ENCODE assay signal across 9 cellular contexts in the genomic region with DNA sequence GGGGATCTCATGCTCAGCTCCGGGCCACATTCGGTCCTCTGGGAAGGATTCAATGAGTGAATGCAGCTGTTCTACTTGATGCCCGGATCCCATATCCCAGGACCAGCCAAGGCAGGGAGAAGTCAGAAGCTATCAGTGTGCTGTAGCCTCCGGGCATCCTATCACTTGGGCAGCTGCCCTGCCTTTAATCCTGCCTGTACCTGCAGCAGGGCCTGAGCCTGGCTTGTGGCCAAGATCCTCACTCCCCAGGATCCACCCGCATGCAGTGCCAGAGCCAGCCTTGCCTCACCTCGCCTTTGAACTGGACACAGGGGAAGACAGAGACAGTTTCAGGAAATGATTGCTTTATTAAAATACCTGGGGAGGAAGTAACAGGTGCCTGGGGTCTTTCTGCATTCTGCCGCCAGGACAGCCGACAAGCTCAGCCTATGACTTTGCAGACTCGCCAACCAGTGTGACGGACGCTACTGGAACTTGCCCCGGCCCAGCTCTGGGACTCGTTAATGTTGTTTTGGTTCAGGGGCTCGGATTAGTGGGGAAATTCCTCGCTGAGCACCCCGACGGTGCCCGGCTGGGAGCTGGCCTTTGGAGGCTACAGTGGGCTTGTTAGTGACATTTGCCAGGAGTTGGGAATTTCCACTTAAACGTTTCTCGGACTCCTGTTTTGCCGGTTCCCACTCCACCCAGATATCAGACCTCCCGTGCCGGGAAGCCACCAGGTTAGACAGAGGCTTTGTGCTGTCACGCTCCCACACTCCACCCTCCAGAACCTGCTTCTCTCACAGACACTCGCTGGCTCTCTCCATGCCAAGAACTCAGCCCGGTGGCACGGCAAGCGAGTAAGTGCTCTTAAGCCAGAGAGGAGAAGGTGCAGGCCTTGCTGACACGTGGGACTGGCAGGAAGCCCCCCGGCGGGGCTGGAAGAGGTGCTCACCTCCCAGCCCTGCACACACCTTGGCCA. TPM values are rescaled to one million over a fixed set of nuclear protein-coding genes. Genes with fewer than 3 reads are reported as not detected.
DNase-seq lines count a peak whose midpoint lies in the region; ATAC-seq and TF ChIP-seq lines count a peak whose summit lies in the region.
"Had no signal": no experiment of that assay in that cellular context is flagged by ENCODE, and none has a peak within 500 bp of the region (broad histone marks: within the 10 kb centered on the region; RNA-seq: fewer than 3 reads in every experiment).

No MANE protein-coding gene starts in this region.

- H3K4me3 ChIP-seq in astrocyte of the spinal cord (ENCODE audit: low read depth, low read length) (peak overlapping the region; percentile 37), left lung (peak overlapping the region; percentile 2 to 26), upper lobe of left lung (peak overlapping the region in 3 of 4 donors; percentile 6 to 40 (median 19)), OCI-LY7 (ENCODE audit: low read depth, low read length, poor library complexity, severe bottlenecking) (no peak overlapping the region)
- no peak overlapping the region for H3K4me3 ChIP-seq in effector memory CD4-positive, alpha-beta T cell (ENCODE audit: insufficient read depth, low read depth, low read length, poor library complexity, severe bottlenecking)

- peaks cover 0 to 30% of the 10 kb centered on the region in 2 donors for H3K27me3 ChIP-seq in left lung
- no peaks in the 10 kb centered on the region for H3K27me3 ChIP-seq in upper lobe of left lung
- peaks cover 4% of the 10 kb centered on the region for H3K27me3 ChIP-seq in effector memory CD4-positive, alpha-beta T cell (replicated peaks; ENCODE audit: control insufficient read depth, insufficient read depth, low read length, poor library complexity, severe bottlenecking)

- POLR2A ChIA-PET in OCI-LY7 (lab: Charles Lee): no interaction called here

- H3K9me3 Mint-ChIP-seq in activated T-cell treated with anti-CD3 and anti-CD28 coated beads, Interleukin-2, amount 50 U/mL, for 72 hours: no peaks in the 10 kb centered on the region
- no peaks in the 10 kb centered on the region for H3K9me3 Mint-ChIP-seq in activated T-cell treated with anti-CD3 and anti-CD28 coated beads, Interleukin-2, amount 50 U/mL, for 24 hours

- peaks cover 25% of the 10 kb centered on the region for H3K4me1 Mint-ChIP-seq in activated T-cell treated with anti-CD3 and anti-CD28 coated beads, Interleukin-2, amount 50 U/mL, for 72 hours (ENCODE audit: low read depth)
- peaks cover 16% of the 10 kb centered on the region for H3K4me1 Mint-ChIP-seq in activated T-cell treated with anti-CD3 and anti-CD28 coated beads, Interleukin-2, amount 50 U/mL, for 24 hours (ENCODE audit: low read depth)

- TF ChIP-seq CTCF in astrocyte of the spinal cord (IDR thresholded peaks at IDR 0.05; ENCODE audit: low read depth, low read length): no peak
- TF ChIP-seq CTCF in left lung (IDR thresholded peaks at IDR 0.05): no peak
- TF ChIP-seq CTCF in upper lobe of left lung (IDR thresholded peaks at IDR 0.05): no peak
- no peak for TF ChIP-seq CTCF in OCI-LY7 (conservative IDR thresholded peaks at IDR 0.05; ENCODE audit: low read length)

- H3K4me1 ChIP-seq in left lung: peaks cover 4 to 29% of the 10 kb centered on the region in 2 donors
- peaks cover 16 to 21% (median 19%) of the 10 kb centered on the region in 4 donors for H3K4me1 ChIP-seq in upper lobe of left lung
- H3K4me1 ChIP-seq in effector memory CD4-positive, alpha-beta T cell (ENCODE audit: control insufficient read depth, insufficient read depth, low read length, poor library complexity, severe bottlenecking): peaks cover 6% of the 10 kb centered on the region
- no peaks in the 10 kb centered on the region for H3K4me1 ChIP-seq in OCI-LY7 (ENCODE audit: insufficient read depth, low read length, poor library complexity, severe bottlenecking)

- in situ Hi-C loops in astrocyte of the spinal cord (cut with HindIII; ENCODE audit: low sequenced_read_pairs): no loop called here

- 38 to 47% methylated on average over 15 to 31 of the region's 31 CpGs for WGBS in upper lobe of left lung, 2 donors

- H3K9me2 ChIP-seq in OCI-LY7 (ENCODE audit: insufficient read depth, low read length): no peaks in the 10 kb centered on the region

- peak overlapping the region; percentile 60 for H3K4me3 Mint-ChIP-seq in activated T-cell treated with anti-CD3 and anti-CD28 coated beads, Interleukin-2, amount 50 U/mL, for 72 hours
- no peak overlapping the region for H3K4me3 Mint-ChIP-seq in activated T-cell treated with anti-CD3 and anti-CD28 coated beads, Interleukin-2, amount 50 U/mL, for 24 hours

- DNase-seq in activated T-cell treated with anti-CD3 and anti-CD28 coated beads, Interleukin-2, amount 50 U/mL, for 72 hours: no peak
- no peak for DNase-seq in activated T-cell treated with anti-CD3 and anti-CD28 coated beads, Interleukin-2, amount 50 U/mL, for 24 hours
- DNase-seq in astrocyte of the spinal cord (ENCODE audit: low read depth, low spot score) (no peak), left lung (peak in 1 of 2 donors; percentile 45), upper lobe of left lung (peak in 1 of 2 donors; percentile 55), NCI-H1930 (lab: John Stamatoyannopoulos, UW) (no peak), OCI-LY7 (ENCODE audit: low spot score) (no peak)
- DNase-seq in effector memory CD4-positive, alpha-beta T cell: no peak

- H3K4me2 ChIP-seq in OCI-LY7 (ENCODE audit: low read length): no peak overlapping the region

- intact Hi-C loops in left lung (cut with DNase I) (no loop called here), OCI-LY7 (cut with micrococcal nuclease; ENCODE audit: unreplicated experiment) (no loop called here)

- no peak for TF ChIP-seq EP300 in upper lobe of left lung (IDR thresholded peaks at IDR 0.05)

- no peak for ATAC-seq in activated T-cell treated with anti-CD3 and anti-CD28 coated beads, Interleukin-2, amount 50 U/mL, for 72 hours (replicated peaks in 1 of 2)
- ATAC-seq in left lung: peak; percentile 76
- ATAC-seq in upper lobe of left lung (ENCODE audit: low FRiP score in 2 of 2): peak in 1 of 2 donors; percentile 48

- no peaks in the 10 kb centered on the region for H3K79me2 ChIP-seq in OCI-LY7 (ENCODE audit: insufficient read depth, low read depth, low read length)

- H3K36me3 Mint-ChIP-seq in activated T-cell treated with anti-CD3 and anti-CD28 coated beads, Interleukin-2, amount 50 U/mL, for 72 hours (ENCODE audit: insufficient read depth in 2 of 2): no peaks in the 10 kb centered on the region
- no peaks in the 10 kb centered on the region for H3K36me3 Mint-ChIP-seq in activated T-cell treated with anti-CD3 and anti-CD28 coated beads, Interleukin-2, amount 50 U/mL, for 24 hours (ENCODE audit: low read depth)

- H3K27ac ChIP-seq in left lung: no peak overlapping the region
- peak overlapping the region in 1 of 4 donors; percentile 30 for H3K27ac ChIP-seq in upper lobe of left lung
- no peak overlapping the region for H3K27ac ChIP-seq in effector memory CD4-positive, alpha-beta T cell (ENCODE audit: insufficient read depth, low read length, poor library complexity, severe bottlenecking)
- no peak overlapping the region for H3K27ac ChIP-seq in OCI-LY7 (ENCODE audit: low read depth, low read length, poor library complexity, severe bottlenecking)

- no peak overlapping the region for H2AFZ ChIP-seq in OCI-LY7 (ENCODE audit: low read length)

- no peaks in the 10 kb centered on the region for H4K20me1 ChIP-seq in OCI-LY7 (ENCODE audit: insufficient read depth, low read length)

- H3K36me3 ChIP-seq in left lung (no peaks in the 10 kb centered on the region), upper lobe of left lung (no peaks in the 10 kb centered on the region), OCI-LY7 (ENCODE audit: insufficient read depth, low read length) (no peaks in the 10 kb centered on the region)
- no peaks in the 10 kb centered on the region for H3K36me3 ChIP-seq in effector memory CD4-positive, alpha-beta T cell (ENCODE audit: control insufficient read depth, insufficient read depth, low read length)

- CTCF ChIA-PET in OCI-LY7 (lab: Charles Lee; ENCODE audit: unreplicated experiment): no interaction called here

- no TSS peak for BruUV-seq in OCI-LY7 (replicated peaks; lab: Mats Ljungman, UMichigan)

- no peaks in the 10 kb centered on the region for H3K9me3 ChIP-seq in left lung
- H3K9me3 ChIP-seq in upper lobe of left lung: no peaks in the 10 kb centered on the region
- no peaks in the 10 kb centered on the region for H3K9me3 ChIP-seq in effector memory CD4-positive, alpha-beta T cell (ENCODE audit: control insufficient read depth, low read length)
- H3K9me3 ChIP-seq in OCI-LY7 (ENCODE audit: low read length): no peaks in the 10 kb centered on the region

- H3K27me3 Mint-ChIP-seq in activated T-cell treated with anti-CD3 and anti-CD28 coated beads, Interleukin-2, amount 50 U/mL, for 72 hours (ENCODE audit: low read depth): peaks cover 15% of the 10 kb centered on the region
- peaks cover 15% of the 10 kb centered on the region for H3K27me3 Mint-ChIP-seq in activated T-cell treated with anti-CD3 and anti-CD28 coated beads, Interleukin-2, amount 50 U/mL, for 24 hours

- no peak for TF ChIP-seq POLR2A in upper lobe of left lung (IDR thresholded peaks at IDR 0.05)

- H3K27ac Mint-ChIP-seq in activated T-cell treated with anti-CD3 and anti-CD28 coated beads, Interleukin-2, amount 50 U/mL, for 72 hours: no peak overlapping the region
- H3K27ac Mint-ChIP-seq in activated T-cell treated with anti-CD3 and anti-CD28 coated beads, Interleukin-2, amount 50 U/mL, for 24 hours: no peak overlapping the region

RNA-seq across cellular contexts. Expression of gene PTGES, which starts 0.7 kb away (rescaled TPM):
- under 1 TPM; 0.48 to 0.74 TPM for total RNA-seq in activated T-cell treated with anti-CD3 and anti-CD28 coated beads, Interleukin-2, amount 50 U/mL, for 72 hours
- 1 to 10 TPM; 3.2 to 9.8 TPM for total RNA-seq in left lung
- total RNA-seq in upper lobe of left lung: 1 to 10 TPM in 5 of 6 donors, under 1 TPM in 1; 0.76 to 4.2 (median 2.5) TPM
- total RNA-seq in OCI-LY7 (2014; rRNA removed; shearing (Covaris generic)): not detected in 2 replicates
- total RNA-seq in OCI-LY7 (2022): not detected in 2 replicates
- total RNA-seq: myocyte had no signal

RNA-seq across cellular contexts. Expression of gene TOR1B, which starts 50.9 kb away (rescaled TPM):
- 10 to 100 TPM; 19.9 to 32.0 TPM for total RNA-seq in activated T-cell treated with anti-CD3 and anti-CD28 coated beads, Interleukin-2, amount 50 U/mL, for 72 hours
- 10 to 100 TPM; 26.1 to 32.1 TPM for total RNA-seq in left lung
- 10 to 100 TPM; 13.0 to 37.4 (median 25.0) TPM for total RNA-seq in upper lobe of left lung
- 12.0 and 13.3 TPM in 2 replicates for total RNA-seq in OCI-LY7 (2014; rRNA removed; shearing (Covaris generic))
- total RNA-seq in OCI-LY7 (2022): 14.9 and 18.4 TPM in 2 replicates

Comparison
In these comparisons a context has a peak if more than half of its experiments do, and no peak if none do; other contexts are left out.
1. H3K4me3 ChIP-seq: peak in astrocyte of the spinal cord (single experiment), left lung (2 of 2) and upper lobe of left lung (3 of 4); none in effector memory CD4-positive, alpha-beta T cell (single experiment) and OCI-LY7 (single experiment).